In genomic region chr14:69370061-69370460, GRCh38 we compare ENCODE assay signal across 29 cellular contexts.
"Had no signal": no experiment of that assay in that cellular context is flagged by ENCODE, and none has a peak within 500 bp of the region (broad histone marks: within the 10 kb centered on the region; RNA-seq: fewer than 3 reads in every experiment).

No MANE protein-coding gene starts in this region.

- H3K4me3 Mint-ChIP-seq: activated CD4-positive, alpha-beta T cell treated with anti-CD3 and anti-CD28 coated beads, Interleukin-2, amount 10 ng/mL, durations not matched to agents 24 days and 14 days; activated CD8-positive, alpha-beta T cell treated with anti-CD3 and anti-CD28 coated beads for 36 hours; activated naive CD4-positive, alpha-beta T cell treated with anti-CD3 and anti-CD28 coated beads, Interleukin-2, amount 50 U/mL, for 24 hours; activated naive CD8-positive, alpha-beta T cell treated with anti-CD3 and anti-CD28 coated beads, Interleukin-2, amount 10 ng/mL, durations not matched to agents 7 days and 5 days; activated T-cell treated with anti-CD3 and anti-CD28 coated beads, Interleukin-2, amount 50 U/mL, for 72 hours had no signal

- H3K4me2 ChIP-seq: KMS-11 had no signal

- H3K4me3 ChIP-seq: ascending aorta, Peyer's patch, SJSA1 had no signal

- H3K4me1 ChIP-seq: ascending aorta, Peyer's patch, SJSA1 had no signal

- H3K36me3 ChIP-seq: Peyer's patch, WERI-Rb-1 had no signal

- H3K9me3 ChIP-seq: ascending aorta, Peyer's patch, SJSA1 had no signal

- H3K27me3 ChIP-seq: ascending aorta, Peyer's patch, SJSA1 had no signal

- H3K27me3 Mint-ChIP-seq: activated CD4-positive, alpha-beta T cell treated with anti-CD3 and anti-CD28 coated beads, Interleukin-2, amount 10 ng/mL, durations not matched to agents 24 days and 14 days; activated CD8-positive, alpha-beta T cell treated with anti-CD3 and anti-CD28 coated beads for 36 hours; activated naive CD4-positive, alpha-beta T cell treated with anti-CD3 and anti-CD28 coated beads, Interleukin-2, amount 50 U/mL, for 24 hours; activated naive CD8-positive, alpha-beta T cell treated with anti-CD3 and anti-CD28 coated beads, Interleukin-2, amount 10 ng/mL, durations not matched to agents 7 days and 5 days had no signal

- DNase-seq: activated CD4-positive, alpha-beta T cell treated with anti-CD3 and anti-CD28 coated beads, Interleukin-2, amount 10 ng/mL, durations not matched to agents 24 days and 14 days; activated CD4-positive, alpha-beta T cell treated with anti-CD3 and anti-CD28 coated beads, Interleukin-2, amount 50 U/mL, for 4 hours; activated CD8-positive, alpha-beta T cell treated with anti-CD3 and anti-CD28 coated beads for 36 hours; activated gamma-delta T cell; activated naive CD4-positive, alpha-beta T cell treated with Interleukin-2 at 50 U/mL for 16 hours; activated naive CD8-positive, alpha-beta T cell treated with anti-CD3 and anti-CD28 coated beads, Interleukin-2, amount 10 ng/mL, durations not matched to agents 7 days and 5 days; activated T-cell treated with anti-CD3 and anti-CD28 coated beads, Interleukin-2, amount 50 U/mL, for 1 hour; activated T-cell treated with anti-CD3 and anti-CD28 coated beads, Interleukin-2, amount 50 U/mL, for 72 hours; amygdala; NCI-H1105; NCI-H1417 treated with DMSO at 0.1 percent for 48 hours; NCI-H187 treated with DMSO at 0.1 percent for 48 hours; NCI-H2081; NCI-H345; NCI-H524 treated with DMSO at 0.1 percent for 48 hours; PC-3; Peyer's patch; RPMI8226; SHP77 treated with DMSO at 0.1 percent for 48 hours; T-helper 1 cell; T-helper 2 cell; T-helper 9 cell; WERI-Rb-1 had no signal

- H3K27ac ChIP-seq: ascending aorta, KMS-11, Peyer's patch, SJSA1, WERI-Rb-1 had no signal

- H3K9me3 Mint-ChIP-seq: activated CD4-positive, alpha-beta T cell treated with anti-CD3 and anti-CD28 coated beads, Interleukin-2, amount 10 ng/mL, durations not matched to agents 24 days and 14 days; activated CD8-positive, alpha-beta T cell treated with anti-CD3 and anti-CD28 coated beads for 36 hours; activated naive CD4-positive, alpha-beta T cell treated with anti-CD3 and anti-CD28 coated beads, Interleukin-2, amount 50 U/mL, for 24 hours; activated naive CD8-positive, alpha-beta T cell treated with anti-CD3 and anti-CD28 coated beads, Interleukin-2, amount 10 ng/mL, durations not matched to agents 7 days and 5 days; activated T-cell treated with anti-CD3 and anti-CD28 coated beads, Interleukin-2, amount 50 U/mL, for 72 hours; activated T-helper 2 cell treated with anti-CD3 and anti-CD28 coated beads, Interferon-gamma antibody, Interleukin-2, Interleukin-4, amounts not matched to agents 10 μg/mL and 5 μg/mL and 100 μg/mL, durations not matched to agents 14 hours and 24 hours and 36 hours had no signal

- ATAC-seq: activated CD8-positive, alpha-beta T cell treated with anti-CD3 and anti-CD28 coated beads for 36 hours; activated T-cell treated with anti-CD3 and anti-CD28 coated beads, Interleukin-2, amount 50 U/mL, for 72 hours; PC-3; SK-N-SH treated with all-trans-retinoic acid at 6 μM for 48 hours had no signal

- H3K27ac Mint-ChIP-seq: activated CD4-positive, alpha-beta T cell treated with anti-CD3 and anti-CD28 coated beads, Interleukin-2, amount 10 ng/mL, durations not matched to agents 24 days and 14 days; activated CD8-positive, alpha-beta T cell treated with anti-CD3 and anti-CD28 coated beads for 36 hours; activated naive CD4-positive, alpha-beta T cell treated with anti-CD3 and anti-CD28 coated beads, Interleukin-2, amount 50 U/mL, for 24 hours; activated naive CD8-positive, alpha-beta T cell treated with anti-CD3 and anti-CD28 coated beads, Interleukin-2, amount 10 ng/mL, durations not matched to agents 7 days and 5 days; activated T-cell treated with anti-CD3 and anti-CD28 coated beads, Interleukin-2, amount 50 U/mL, for 72 hours; activated T-helper 2 cell treated with anti-CD3 and anti-CD28 coated beads, Interferon-gamma antibody, Interleukin-2, Interleukin-4, amounts not matched to agents 10 μg/mL and 5 μg/mL and 100 μg/mL, durations not matched to agents 14 hours and 24 hours and 36 hours had no signal

- H3K9ac ChIP-seq: KMS-11 had no signal
